Comparison of ENCODE assay signal across 22 cellular contexts in genomic region chr17:67411396-67411795, GRCh38. TPM values are rescaled to one million over a fixed set of nuclear protein-coding genes. Genes with fewer than 3 reads are reported as not detected.
DNase-seq lines count a peak whose midpoint lies in the region; ATAC-seq and TF ChIP-seq lines count a peak whose summit lies in the region.
"Had no signal": no experiment of that assay in that cellular context is flagged by ENCODE, and none has a peak within 500 bp of the region (broad histone marks: within the 10 kb centered on the region; RNA-seq: fewer than 3 reads in every experiment).

No MANE protein-coding gene starts in this region.

- no peaks in the 10 kb centered on the region for H3K79me2 ChIP-seq in OCI-LY7 (ENCODE audit: insufficient read depth, low read depth, low read length)

- ATAC-seq in activated naive CD4-positive, alpha-beta T cell treated with anti-CD3 and anti-CD28 coated beads, Interleukin-2, amount 50 U/mL, for 72 hours = no peak
- ATAC-seq: activated CD8-positive, alpha-beta memory T cell treated with anti-CD3 and anti-CD28 coated beads, Interleukin-2, amount 10 ng/mL, durations not matched to agents 7 days and 5 days; HCT116 had no signal

- no peaks in the 10 kb centered on the region for H3K9me3 Mint-ChIP-seq in activated naive CD4-positive, alpha-beta T cell treated with anti-CD3 and anti-CD28 coated beads, Interleukin-2, amount 50 U/mL, for 72 hours

- POLR2A ChIA-PET in OCI-LY7 (lab: Charles Lee) = no interaction called here

- H3K4me1 ChIP-seq in OCI-LY7 (ENCODE audit: insufficient read depth, low read length, poor library complexity, severe bottlenecking) = no peaks in the 10 kb centered on the region
- H3K4me1 ChIP-seq: ascending aorta had no signal

- CTCF ChIA-PET in OCI-LY7 (lab: Charles Lee; ENCODE audit: unreplicated experiment) = no interaction called here

- H3K4me2 ChIP-seq in OCI-LY7 (ENCODE audit: low read length) = no peak overlapping the region

- peaks cover 9% of the 10 kb centered on the region; the same call in 1 of the 2 replicates for H3K9me3 ChIP-seq in OCI-LY7 (ENCODE audit: low read length)
- H3K9me3 ChIP-seq: vagina had no signal

- BruUV-seq in OCI-LY7 (replicated peaks; lab: Mats Ljungman, UMichigan) = TSS peak; percentile 39

- DNase-seq in activated naive CD4-positive, alpha-beta T cell treated with anti-CD3 and anti-CD28 coated beads, Interleukin-2, amount 50 U/mL, for 72 hours (ENCODE audit: low spot score in 2 of 2) = no peak
- DNase-seq in activated naive CD4-positive, alpha-beta T cell (lab: John Stamatoyannopoulos, UW) = no peak
- no peak for DNase-seq in OCI-LY7 (ENCODE audit: low spot score)
- DNase-seq in epithelial cell of prostate (ENCODE audit: low read depth, low spot score) = no peak
- DNase-seq in DMS79 treated with DMSO at 0.1 percent for 48 hours (lab: John Stamatoyannopoulos, UW) = no peak
- no peak for DNase-seq in RPMI8226
- no peak for DNase-seq in NCI-H146 treated with DMSO at 0.1 percent for 48 hours (lab: John Stamatoyannopoulos, UW; ENCODE audit: unreplicated experiment)
- no peak for DNase-seq in SW 1271 (lab: John Stamatoyannopoulos, UW)
- DNase-seq: activated CD8-positive, alpha-beta memory T cell treated with anti-CD3 and anti-CD28 coated beads, Interleukin-2, amount 10 ng/mL, durations not matched to agents 7 days and 5 days; activated gamma-delta T cell treated with Interleukin-2 at 50 U/mL for 16 hours; cerebellar nuclear complex; effector CD4-positive, alpha-beta T cell; NCI-H1092 treated with DMSO at 0.1 percent for 48 hours; NCI-H2107; NCI-H526 treated with DMSO at 0.1 percent for 48 hours; nucleus accumbens; SIG-M5; stimulated activated CD4-positive, alpha-beta T cell treated with anti-CD3 and anti-CD28 coated beads, Interleukin-4, amount 100 ng/mL, for 24 hours; substantia nigra had no signal

- H3K27ac ChIP-seq in OCI-LY7 (ENCODE audit: low read depth, low read length, poor library complexity, severe bottlenecking) = no peak overlapping the region
- peak overlapping the region; percentile 66 for H3K27ac ChIP-seq in epithelial cell of prostate
- H3K27ac ChIP-seq: ascending aorta, vagina had no signal

- H3K36me3 ChIP-seq in OCI-LY7 (ENCODE audit: insufficient read depth, low read length) = no peaks in the 10 kb centered on the region
- H3K36me3 ChIP-seq: ascending aorta, vagina had no signal

- intact Hi-C loops in OCI-LY7 (cut with micrococcal nuclease; ENCODE audit: unreplicated experiment) = no loop called here

- TF ChIP-seq CTCF in OCI-LY7 (conservative IDR thresholded peaks at IDR 0.05; ENCODE audit: low read length) = no peak

- H2AFZ ChIP-seq in OCI-LY7 (ENCODE audit: low read length) = no peak overlapping the region

- peak overlapping the region; percentile 41 to 80 for H3K27ac Mint-ChIP-seq in activated naive CD4-positive, alpha-beta T cell treated with anti-CD3 and anti-CD28 coated beads, Interleukin-2, amount 50 U/mL, for 72 hours
- H3K27ac Mint-ChIP-seq: activated CD8-positive, alpha-beta memory T cell treated with anti-CD3 and anti-CD28 coated beads, Interleukin-2, amount 10 ng/mL, durations not matched to agents 7 days and 5 days had no signal

- peaks cover 0 to 30% of the 10 kb centered on the region in 2 donors for H3K36me3 Mint-ChIP-seq in activated naive CD4-positive, alpha-beta T cell treated with anti-CD3 and anti-CD28 coated beads, Interleukin-2, amount 50 U/mL, for 72 hours

- H3K4me3 ChIP-seq in OCI-LY7 (ENCODE audit: low read depth, low read length, poor library complexity, severe bottlenecking) = no peak overlapping the region
- H3K4me3 ChIP-seq: ascending aorta, vagina had no signal

- H4K20me1 ChIP-seq in OCI-LY7 (ENCODE audit: insufficient read depth, low read length) = no peaks in the 10 kb centered on the region

- H3K9me2 ChIP-seq in OCI-LY7 (ENCODE audit: insufficient read depth, low read length) = no peaks in the 10 kb centered on the region

RNA-seq across cellular contexts. Expression of gene PITPNC1, which starts 34.3 kb away (rescaled TPM):
- 10 to 100 TPM; 56.8 to 65.3 TPM for total RNA-seq in activated naive CD4-positive, alpha-beta T cell treated with anti-CD3 and anti-CD28 coated beads, Interleukin-2, amount 50 U/mL, for 72 hours
- total RNA-seq in OCI-LY7 (2014; rRNA removed; shearing (Covaris generic)) = 13.3 and 14.3 TPM in 2 replicates
- 20.1 and 21.1 TPM in 2 replicates for total RNA-seq in OCI-LY7 (2022)

RNA-seq across cellular contexts. Expression of gene PSMD12, which starts 45.0 kb away (rescaled TPM):
- total RNA-seq in activated naive CD4-positive, alpha-beta T cell treated with anti-CD3 and anti-CD28 coated beads, Interleukin-2, amount 50 U/mL, for 72 hours = 10 to 100 TPM; 79.7 to 92.9 TPM
- 15.0 and 20.0 TPM in 2 replicates for total RNA-seq in OCI-LY7 (2014; rRNA removed; shearing (Covaris generic))
- 54.5 and 62.8 TPM in 2 replicates for total RNA-seq in OCI-LY7 (2022)
